Comparison of ENCODE assay signal across 16 cellular contexts in the genomic region with DNA sequence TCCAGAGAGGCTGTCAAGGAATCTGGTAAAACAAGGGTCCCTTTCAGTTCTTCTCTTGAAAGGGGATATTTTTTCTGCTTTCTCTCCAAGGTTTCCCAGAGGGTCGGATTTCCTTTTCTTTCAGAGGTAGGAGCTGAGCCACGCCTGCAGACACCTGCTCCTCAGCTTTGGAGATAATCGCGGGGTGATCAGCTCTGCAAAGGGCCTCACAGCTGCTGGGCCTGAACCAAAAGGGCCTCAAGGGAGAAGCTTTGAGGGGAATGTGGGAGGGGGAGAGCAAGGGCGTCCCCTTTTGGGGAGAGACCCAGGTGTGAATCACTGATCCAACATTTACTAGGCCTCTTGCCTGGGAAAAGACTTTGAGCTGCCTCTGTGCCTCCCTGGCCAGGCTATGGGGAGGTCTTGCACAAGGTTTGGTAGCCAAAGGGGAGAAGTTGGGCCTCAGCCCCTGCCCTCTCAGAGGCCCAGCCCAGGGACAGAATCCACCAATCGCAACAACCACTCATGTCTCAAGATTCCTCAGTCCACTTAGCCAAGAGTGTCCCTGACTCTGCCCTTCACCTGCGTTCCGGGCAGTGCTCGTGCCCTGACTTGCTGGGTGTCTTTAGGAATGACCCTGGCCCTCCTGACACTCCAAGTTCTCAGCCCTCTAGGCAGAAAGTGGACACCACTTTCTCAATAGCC. TPM values are rescaled to one million over a fixed set of nuclear protein-coding genes. Genes with fewer than 3 reads are reported as not detected.
DNase-seq lines count a peak whose midpoint lies in the region; ATAC-seq and TF ChIP-seq lines count a peak whose summit lies in the region.
"Had no signal": no experiment of that assay in that cellular context is flagged by ENCODE, and none has a peak within 500 bp of the region (broad histone marks: within the 10 kb centered on the region; RNA-seq: fewer than 3 reads in every experiment).

No MANE protein-coding gene starts in this region.

- H3K4me2 ChIP-seq in GM23338 = peak overlapping the region; percentile 72; the same call in 1 of the 2 replicates

- H3K9me3 Mint-ChIP-seq in Caco-2 (ENCODE audit: unreplicated experiment) = no peaks in the 10 kb centered on the region
- H3K9me3 Mint-ChIP-seq in GM23338 = no peaks in the 10 kb centered on the region; the same call in 2 of the 3 replicates
- H3K9me3 Mint-ChIP-seq in mesothelial cell of epicardium = no peaks in the 10 kb centered on the region
- no peaks in the 10 kb centered on the region for H3K9me3 Mint-ChIP-seq in activated T-cell treated with anti-CD3 and anti-CD28 coated beads, Interleukin-2, amount 50 U/mL, for 24 hours
- H3K9me3 Mint-ChIP-seq: natural killer cell treated with Interleukin-12 subunit alpha and Interleukin-12 subunit beta and Interleukin-15 and Interleukin-18, amount 100 ng/mL, for 72 hours had no signal

- H3K27me3 ChIP-seq in Caco-2 (replicated peaks; ENCODE audit: control insufficient read depth, insufficient read depth, low read length) (no peaks in the 10 kb centered on the region), GM23338 (ENCODE audit: insufficient read depth) (no peaks in the 10 kb centered on the region)
- H3K27me3 ChIP-seq: BE2C, colonic mucosa had no signal

- H3K9me3 ChIP-seq in Caco-2 = no peaks in the 10 kb centered on the region
- H3K9me3 ChIP-seq: BE2C, colonic mucosa, HAP-1 had no signal

- H3K4me1 ChIP-seq in Caco-2 (peaks cover 4% of the 10 kb centered on the region; the same call in 1 of the 2 replicates), GM23338 (ENCODE audit: insufficient read depth) (peaks cover 51% of the 10 kb centered on the region)
- H3K4me1 ChIP-seq: BE2C, colonic mucosa, HAP-1 had no signal

- peak; percentile 34 to 61 for DNase-seq in Caco-2
- DNase-seq in GM23338 (ENCODE audit: low spot score) = peak; percentile 67
- DNase-seq in NCI-H82 treated with DMSO at 0.1 percent for 48 hours (lab: John Stamatoyannopoulos, UW; ENCODE audit: unreplicated experiment) = peak; percentile 45
- no peak for DNase-seq in mesothelial cell of epicardium (ENCODE audit: low spot score in 2 of 2, unreplicated experiment in 2 of 2)
- DNase-seq in activated T-cell treated with anti-CD3 and anti-CD28 coated beads, Interleukin-2, amount 50 U/mL, for 24 hours = no peak
- DNase-seq in cerebellar nuclear complex (lab: John Stamatoyannopoulos, UW) = no peak
- DNase-seq: activated effector memory CD4-positive, alpha-beta T cell treated with anti-CD3 and anti-CD28 coated beads, Interleukin-2, amount 50 U/mL, for 16 hours; anterior cingulate cortex; BE2C; colonic mucosa; NCI-H526 treated with DMSO at 0.1 percent for 48 hours; retina; substantia nigra had no signal

- H3K36me3 Mint-ChIP-seq in Caco-2 (ENCODE audit: insufficient read depth, unreplicated experiment) = no peaks in the 10 kb centered on the region
- no peaks in the 10 kb centered on the region for H3K36me3 Mint-ChIP-seq in GM23338 (ENCODE audit: low read depth)
- no peaks in the 10 kb centered on the region for H3K36me3 Mint-ChIP-seq in mesothelial cell of epicardium
- H3K36me3 Mint-ChIP-seq in activated T-cell treated with anti-CD3 and anti-CD28 coated beads, Interleukin-2, amount 50 U/mL, for 24 hours (ENCODE audit: low read depth) = no peaks in the 10 kb centered on the region
- H3K36me3 Mint-ChIP-seq: natural killer cell treated with Interleukin-12 subunit alpha and Interleukin-12 subunit beta and Interleukin-15 and Interleukin-18, amount 100 ng/mL, for 72 hours had no signal

- H3K27me3 Mint-ChIP-seq in Caco-2 (ENCODE audit: insufficient read depth, unreplicated experiment) (no peaks in the 10 kb centered on the region), GM23338 (ENCODE audit: insufficient read depth, low read depth, poor library complexity) (peaks cover 17% of the 10 kb centered on the region), mesothelial cell of epicardium (ENCODE audit: low read depth) (peaks cover 3% of the 10 kb centered on the region)
- no peaks in the 10 kb centered on the region for H3K27me3 Mint-ChIP-seq in activated T-cell treated with anti-CD3 and anti-CD28 coated beads, Interleukin-2, amount 50 U/mL, for 24 hours
- H3K27me3 Mint-ChIP-seq: natural killer cell treated with Interleukin-12 subunit alpha and Interleukin-12 subunit beta and Interleukin-15 and Interleukin-18, amount 100 ng/mL, for 72 hours had no signal

- H3K36me3 ChIP-seq in Caco-2 (ENCODE audit: control insufficient read depth, insufficient read depth, low read length) = no peaks in the 10 kb centered on the region
- no peaks in the 10 kb centered on the region for H3K36me3 ChIP-seq in GM23338 (ENCODE audit: insufficient read depth)
- H3K36me3 ChIP-seq: BE2C, colonic mucosa, HAP-1 had no signal

- TF ChIP-seq CTCF in Caco-2 (IDR thresholded peaks at IDR 0.05; ENCODE audit: insufficient read depth in 1 of 2, low read depth in 1 of 2, low read length in 1 of 2, severe bottlenecking in 1 of 2, unreplicated experiment in 1 of 2) (no peak), GM23338 (conservative IDR thresholded peaks at IDR 0.05; ENCODE audit: low read depth in 2 of 2) (peak in 1 of 2 experiments; percentile 14; a peak in 2 of 4 replicates), mesothelial cell of epicardium (IDR thresholded peaks at IDR 0.05; ENCODE audit: unreplicated experiment) (no peak)

- no peaks in the 10 kb centered on the region for H4K20me1 ChIP-seq in GM23338 (replicated peaks; ENCODE audit: insufficient read depth)

- POLR2A ChIA-PET in Caco-2 (lab: Charles Lee) = no interaction called here

- H3K79me2 ChIP-seq in GM23338 (replicated peaks; ENCODE audit: insufficient read depth) = no peaks in the 10 kb centered on the region

- peak overlapping the region; percentile 45 for H2AFZ ChIP-seq in GM23338

- no TSS peak for BruUV-seq in Caco-2 (replicated peaks; lab: Mats Ljungman, UMichigan)

- ATAC-seq in GM23338 (peak; percentile 30), GM19452 (IDR thresholded peaks at IDR 0.05; ENCODE audit: unreplicated experiment) (no peak)
- ATAC-seq: natural killer cell treated with Interleukin-12 subunit alpha and Interleukin-12 subunit beta and Interleukin-15 and Interleukin-18, amount 100 ng/mL, for 72 hours had no signal

- H3F3A ChIP-seq in GM23338 (replicated peaks; ENCODE audit: low read depth) = peaks cover 8% of the 10 kb centered on the region

- CTCF ChIA-PET in Caco-2 (lab: Charles Lee) = interaction anchor here (0.8 to 1.5 kb wide), 3 partner anchors 10 to 140 kb away, joined by 3 to 8 read pairs (median 4); no protein-coding TSS in a partner anchor

- H3K27ac Mint-ChIP-seq in Caco-2 (ENCODE audit: unreplicated experiment) = no peak overlapping the region
- no peak overlapping the region for H3K27ac Mint-ChIP-seq in GM23338
- H3K27ac Mint-ChIP-seq in mesothelial cell of epicardium = peak overlapping the region; percentile 67
- H3K27ac Mint-ChIP-seq in activated T-cell treated with anti-CD3 and anti-CD28 coated beads, Interleukin-2, amount 50 U/mL, for 24 hours = no peak overlapping the region
- H3K27ac Mint-ChIP-seq: natural killer cell treated with Interleukin-12 subunit alpha and Interleukin-12 subunit beta and Interleukin-15 and Interleukin-18, amount 100 ng/mL, for 72 hours had no signal

- 0 out of 2 replicates have a peak overlapping the region, but pooled peaks have one; percentile 50 for H3K27ac ChIP-seq in GM23338 (ENCODE audit: low read depth)
- H3K27ac ChIP-seq: colonic mucosa had no signal

- intact Hi-C loops in Caco-2 (cut with micrococcal nuclease; ENCODE audit: unreplicated experiment) = no loop called here

- H3K4me1 Mint-ChIP-seq in Caco-2 (ENCODE audit: low read depth, unreplicated experiment) (no peaks in the 10 kb centered on the region), GM23338 (peaks cover 46% of the 10 kb centered on the region), mesothelial cell of epicardium (peaks cover 23% of the 10 kb centered on the region)
- H3K4me1 Mint-ChIP-seq in activated T-cell treated with anti-CD3 and anti-CD28 coated beads, Interleukin-2, amount 50 U/mL, for 24 hours (ENCODE audit: low read depth) = no peaks in the 10 kb centered on the region

- H3K4me3 Mint-ChIP-seq in Caco-2 (ENCODE audit: unreplicated experiment) (no peak overlapping the region), GM23338 (no peak overlapping the region), mesothelial cell of epicardium (no peak overlapping the region)
- no peak overlapping the region for H3K4me3 Mint-ChIP-seq in activated T-cell treated with anti-CD3 and anti-CD28 coated beads, Interleukin-2, amount 50 U/mL, for 24 hours
- H3K4me3 Mint-ChIP-seq: natural killer cell treated with Interleukin-12 subunit alpha and Interleukin-12 subunit beta and Interleukin-15 and Interleukin-18, amount 100 ng/mL, for 72 hours had no signal

- no peaks in the 10 kb centered on the region for H3K9me2 ChIP-seq in GM23338 (ENCODE audit: insufficient read depth)

- H3K4me3 ChIP-seq in Caco-2 (ENCODE audit: low read depth, low read length) (no peak overlapping the region), GM23338 (no peak overlapping the region)
- H3K4me3 ChIP-seq: colonic mucosa, HAP-1 had no signal

TF ChIP-seq in GM23338, 12 proteins besides CTCF, POLR2A, EP300 and RAD21 (continues in another document):
- no peak for TF ChIP-seq NANOG (IDR thresholded peaks at IDR 0.05; ENCODE audit: borderline replicate concordance)
- TF ChIP-seq CREB1 (CRISPR knock-in tag; IDR thresholded peaks at IDR 0.05; ENCODE audit: low read depth) = no peak

RNA-seq across cellular contexts. Expression of a gene that starts 14.0 kb away (rescaled TPM):
- 4.4 and 7.7 TPM in 2 replicates for total RNA-seq in Caco-2 (2022)
- total RNA-seq in GM23338 (2014; rRNA removed; shearing (Covaris generic)) = 33.4 and 43.9 TPM in 2 replicates
- polyA plus RNA-seq in GM23338 (2016; fragmentation: Nextera tagmentation; extraction: Ambion mirVana) = 22.5 and 23.5 TPM in 2 replicates
- 71.0 to 81.0 TPM (median 73.1 TPM) in 3 replicates for total RNA-seq in mesothelial cell of epicardium

Comparison
In these comparisons a context has a peak if more than half of its experiments do, and no peak if none do; other contexts are left out.
1. DNase-seq: peak in Caco-2 (2 of 2), GM23338 (single experiment) and NCI-H82 treated with DMSO at 0.1 percent for 48 hours (single experiment); none in mesothelial cell of epicardium (0 of 2), activated T-cell treated with anti-CD3 and anti-CD28 coated beads, Interleukin-2, amount 50 U/mL, for 24 hours (single experiment) and cerebellar nuclear complex (0 of 2).